Comparison of ENCODE assay signal across 8 cellular contexts in the genomic region with DNA sequence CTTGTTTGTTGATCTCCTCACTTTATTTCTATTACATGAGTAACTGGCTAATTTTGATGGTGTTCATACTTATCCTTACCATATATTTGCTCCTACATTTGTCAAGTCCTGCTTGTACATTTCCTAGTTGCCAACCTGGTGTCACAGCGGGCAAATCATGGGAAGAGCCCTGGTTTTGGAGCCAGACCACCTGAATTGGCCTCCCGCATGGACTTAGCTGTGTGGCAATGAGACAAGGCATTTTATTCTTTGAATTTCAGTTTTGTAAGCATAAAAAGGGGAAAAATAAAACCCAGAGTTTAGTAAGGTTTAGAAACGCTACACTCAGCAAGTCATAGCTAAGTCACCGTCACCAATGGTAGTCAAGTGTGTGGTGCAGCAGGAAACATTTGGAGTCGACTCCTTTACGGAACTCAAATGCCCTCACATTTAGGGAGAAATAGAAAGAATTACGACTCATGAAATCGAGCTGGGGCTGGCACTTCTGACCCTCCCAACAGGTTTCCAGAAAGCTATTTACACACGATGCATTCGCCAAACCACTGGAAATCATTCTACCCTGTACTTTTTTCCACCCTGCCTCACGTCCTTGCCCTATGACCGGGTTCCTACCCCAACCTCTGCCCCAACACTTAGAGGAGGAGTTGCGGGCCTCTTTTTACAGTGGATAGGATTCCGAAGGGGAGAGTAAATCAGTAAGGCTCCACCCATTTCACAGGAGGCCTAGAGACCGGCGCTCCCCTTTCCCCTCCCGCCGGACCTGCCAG. TPM values are rescaled to one million over a fixed set of nuclear protein-coding genes. Genes with fewer than 3 reads are reported as not detected.
DNase-seq lines count a peak whose midpoint lies in the region; ATAC-seq and TF ChIP-seq lines count a peak whose summit lies in the region.

No MANE protein-coding gene starts in this region.

- ATAC-seq in HG03280 (IDR thresholded peaks at IDR 0.05; ENCODE audit: unreplicated experiment) (no peak), HG02973 (IDR thresholded peaks at IDR 0.05; ENCODE audit: unreplicated experiment) (no peak)

- no peaks in the 10 kb centered on the region for H3K9me3 ChIP-seq in esophagus (ENCODE audit: control insufficient read depth in 2 of 2, insufficient read depth in 1 of 2, low read depth in 1 of 2, low read length in 1 of 2)
- H3K9me3 ChIP-seq in osteoblast (ENCODE audit: low read depth, low read length) = no peaks in the 10 kb centered on the region

- 23% methylated on average over 18 of the region's 18 CpGs for WGBS in esophagus, 2 donors

- DNase-seq in T-helper 1 cell = no peak
- peak; percentile 66 for DNase-seq in RKO (ENCODE audit: low spot score)
- DNase-seq in osteoblast (ENCODE audit: insufficient read length, low spot score, missing footprints) = peak; percentile 79
- no peak for DNase-seq in occipital lobe (lab: John Stamatoyannopoulos, UW)

- H4K20me1 ChIP-seq in osteoblast (ENCODE audit: insufficient read depth, low read length) = peaks cover 11% of the 10 kb centered on the region

- H2AFZ ChIP-seq in osteoblast (ENCODE audit: low read length) = peak overlapping the region; percentile 98

- H3K27me3 ChIP-seq in esophagus (ENCODE audit: control insufficient read depth in 1 of 2, insufficient read depth in 2 of 2, low read length in 2 of 2) (no peaks in the 10 kb centered on the region), osteoblast (ENCODE audit: insufficient read depth, low read length) (no peaks in the 10 kb centered on the region)

- no peaks in the 10 kb centered on the region for H3K27me3 Mint-ChIP-seq in T-helper 1 cell treated with Interleukin-12 subunit alpha and Interleukin-12 subunit beta and Interleukin-4 antibody, amounts not matched to agents 30 μg/mL and 1 μg/mL, for 36 hours (ENCODE audit: low read depth)

- peak overlapping the region; percentile 93 for H3K4me2 ChIP-seq in osteoblast (ENCODE audit: insufficient read depth, low read length)

- no peaks in the 10 kb centered on the region for H3K9me3 Mint-ChIP-seq in T-helper 1 cell treated with Interleukin-12 subunit alpha and Interleukin-12 subunit beta and Interleukin-4 antibody, amounts not matched to agents 30 μg/mL and 1 μg/mL, for 36 hours

- peak overlapping the region; percentile 96 for H3K4me3 Mint-ChIP-seq in T-helper 1 cell treated with Interleukin-12 subunit alpha and Interleukin-12 subunit beta and Interleukin-4 antibody, amounts not matched to agents 30 μg/mL and 1 μg/mL, for 36 hours

- H3K4me3 ChIP-seq in esophagus (ENCODE audit: low read depth in 1 of 2, low read length in 2 of 2) = peak overlapping the region; percentile 66 to 84
- H3K4me3 ChIP-seq in osteoblast (ENCODE audit: insufficient read depth, low read length) = peak overlapping the region; percentile 96

- H3K27ac ChIP-seq in esophagus (ENCODE audit: low read depth in 2 of 2, low read length in 1 of 2) (peak overlapping the region; percentile 91 to 97), osteoblast (ENCODE audit: low read depth, low read length) (peak overlapping the region; percentile 80)

- H3K4me1 ChIP-seq in esophagus (ENCODE audit: control insufficient read depth in 2 of 2, insufficient read depth in 2 of 2, low read length in 1 of 2) = no peaks in the 10 kb centered on the region
- H3K4me1 ChIP-seq in osteoblast (ENCODE audit: insufficient read depth, low read length) = peaks cover 16% of the 10 kb centered on the region

- H3K36me3 ChIP-seq in esophagus (ENCODE audit: control insufficient read depth in 2 of 2, insufficient read depth in 2 of 2, low read length in 1 of 2) (no peaks in the 10 kb centered on the region), osteoblast (ENCODE audit: insufficient read depth, low read length) (no peaks in the 10 kb centered on the region)

- no peak for TF ChIP-seq CTCF in osteoblast (IDR thresholded peaks at IDR 0.05; ENCODE audit: extremely low read depth, low read depth, low read length)

- peaks cover 28% of the 10 kb centered on the region for H3K79me2 ChIP-seq in osteoblast (ENCODE audit: insufficient read depth, low read length)

- peaks cover 39% of the 10 kb centered on the region for H3K4me1 Mint-ChIP-seq in T-helper 1 cell treated with Interleukin-12 subunit alpha and Interleukin-12 subunit beta and Interleukin-4 antibody, amounts not matched to agents 30 μg/mL and 1 μg/mL, for 36 hours (ENCODE audit: low read depth)

- H3K27ac Mint-ChIP-seq in T-helper 1 cell treated with Interleukin-12 subunit alpha and Interleukin-12 subunit beta and Interleukin-4 antibody, amounts not matched to agents 30 μg/mL and 1 μg/mL, for 36 hours = peak overlapping the region; percentile 94

- H3K36me3 Mint-ChIP-seq in T-helper 1 cell treated with Interleukin-12 subunit alpha and Interleukin-12 subunit beta and Interleukin-4 antibody, amounts not matched to agents 30 μg/mL and 1 μg/mL, for 36 hours (ENCODE audit: low read depth) = peaks cover 5% of the 10 kb centered on the region

RNA-seq across cellular contexts. Expression of gene PGM1, which starts 0.5 kb away (rescaled TPM):
- polyA plus RNA-seq in esophagus = 10 to 100 TPM in 1 of 2 donors, 1 to 10 TPM in 1; 5.4 to 28.0 TPM
- total RNA-seq in osteoblast (126 and 128 TPM in 2 replicates), occipital lobe (20.6 TPM)

Comparison
In these comparisons a context has a peak if more than half of its experiments do, and no peak if none do; other contexts are left out.
1. DNase-seq: peak in RKO (single experiment) and osteoblast (single experiment); none in T-helper 1 cell (0 of 5) and occipital lobe (single experiment).